In the genomic region with DNA sequence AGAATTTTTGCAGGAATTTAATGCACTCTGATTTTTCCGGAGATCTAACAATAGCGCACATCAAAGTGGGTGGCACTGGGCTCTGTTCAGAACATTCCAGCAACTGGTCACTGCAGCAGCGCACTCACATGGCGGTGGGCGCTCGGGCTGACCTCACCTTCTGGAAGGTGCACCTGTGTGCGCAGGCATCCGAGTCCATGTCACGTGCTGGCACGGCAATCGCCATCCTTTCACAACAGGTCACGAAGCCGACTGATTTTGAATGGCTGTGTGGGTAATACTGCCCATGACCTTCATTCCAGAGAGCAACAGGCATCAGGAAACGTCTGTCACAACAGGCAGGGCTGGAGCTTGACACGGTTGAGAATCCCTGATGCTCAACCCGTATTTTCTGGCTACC, we compare ENCODE assay signal across 24 cellular contexts.
"Had no signal": no experiment of that assay in that cellular context is flagged by ENCODE, and none has a peak within 500 bp of the region (broad histone marks: within the 10 kb centered on the region; RNA-seq: fewer than 3 reads in every experiment).

No MANE protein-coding gene starts in this region.

- H3K36me3 ChIP-seq: colonic mucosa, esophagus squamous epithelium, neural progenitor cell, pancreas, tibial nerve, upper lobe of right lung had no signal

- ATAC-seq: left colon; left ventricle myocardium superior; natural killer cell treated with Interleukin-12 subunit alpha and Interleukin-12 subunit beta and Interleukin-15 and Interleukin-18, amount 100 ng/mL, for 72 hours; pancreas; right cardiac atrium; stimulated activated effector memory CD8-positive, alpha-beta T cell treated with anti-CD3 and anti-CD28 coated beads, Interleukin-12 subunit alpha, Interleukin-12 subunit beta, amount 100 ng/mL, for 72 hours had no signal

- H3K36me3 Mint-ChIP-seq: natural killer cell treated with Interleukin-12 subunit alpha and Interleukin-12 subunit beta and Interleukin-15 and Interleukin-18, amount 100 ng/mL, for 72 hours; neural progenitor cell; stimulated activated effector memory CD8-positive, alpha-beta T cell treated with anti-CD3 and anti-CD28 coated beads, Interleukin-12 subunit alpha, Interleukin-12 subunit beta, amount 100 ng/mL, for 72 hours had no signal

- H3K9ac ChIP-seq: neural progenitor cell had no signal

- H3K4me2 ChIP-seq: hepatocyte, neural progenitor cell had no signal

- H3K4me3 Mint-ChIP-seq: natural killer cell treated with Interleukin-12 subunit alpha and Interleukin-12 subunit beta and Interleukin-15 and Interleukin-18, amount 100 ng/mL, for 72 hours; neural progenitor cell; stimulated activated effector memory CD8-positive, alpha-beta T cell treated with anti-CD3 and anti-CD28 coated beads, Interleukin-12 subunit alpha, Interleukin-12 subunit beta, amount 100 ng/mL, for 72 hours; stimulated activated naive CD8-positive, alpha-beta T cell treated with anti-CD3 and anti-CD28 coated beads, Interleukin-15, Interleukin-2, amounts not matched to agents 100 ng/mL and 50 ng/mL, for 24 hours had no signal

- H3K4me1 Mint-ChIP-seq: neural progenitor cell; stimulated activated effector memory CD8-positive, alpha-beta T cell treated with anti-CD3 and anti-CD28 coated beads, Interleukin-12 subunit alpha, Interleukin-12 subunit beta, amount 100 ng/mL, for 72 hours had no signal

- H3K4me3 ChIP-seq: colonic mucosa, esophagus squamous epithelium, hepatocyte, lung, neural progenitor cell, pancreas, testis, tibial nerve, upper lobe of right lung had no signal

- H3K9me3 ChIP-seq: colonic mucosa, esophagus squamous epithelium, pancreas, testis, tibial nerve, upper lobe of right lung had no signal

- DNase-seq: colonic mucosa; dermis blood vessel endothelial cell; esophagus squamous epithelium; foreskin fibroblast; kidney; left colon; left ventricle myocardium superior; mesenchymal stem cell; midbrain; nucleus accumbens; pancreas; stimulated activated CD4-positive, alpha-beta T cell treated with anti-CD3 and anti-CD28 coated beads, Interleukin-2, amount 100 ng/mL, for 48 hours; stimulated activated CD8-positive, alpha-beta memory T cell treated with anti-CD3 and anti-CD28 coated beads, Interleukin-4, amount 100 ng/mL, for 48 hours; testis; upper lobe of right lung had no signal

- H3K27me3 ChIP-seq: colonic mucosa, testis had no signal

- H3K9me3 Mint-ChIP-seq: natural killer cell treated with Interleukin-12 subunit alpha and Interleukin-12 subunit beta and Interleukin-15 and Interleukin-18, amount 100 ng/mL, for 72 hours; neural progenitor cell; stimulated activated effector memory CD8-positive, alpha-beta T cell treated with anti-CD3 and anti-CD28 coated beads, Interleukin-12 subunit alpha, Interleukin-12 subunit beta, amount 100 ng/mL, for 72 hours; stimulated activated naive CD8-positive, alpha-beta T cell treated with anti-CD3 and anti-CD28 coated beads, Interleukin-15, Interleukin-2, amounts not matched to agents 100 ng/mL and 50 ng/mL, for 24 hours had no signal

- H3K4me1 ChIP-seq: colonic mucosa, esophagus squamous epithelium, neural progenitor cell, pancreas, testis, tibial nerve, upper lobe of right lung had no signal

- H3K27ac Mint-ChIP-seq: natural killer cell treated with Interleukin-12 subunit alpha and Interleukin-12 subunit beta and Interleukin-15 and Interleukin-18, amount 100 ng/mL, for 72 hours; neural progenitor cell; progenitor cell of endocrine pancreas; stimulated activated effector memory CD8-positive, alpha-beta T cell treated with anti-CD3 and anti-CD28 coated beads, Interleukin-12 subunit alpha, Interleukin-12 subunit beta, amount 100 ng/mL, for 72 hours; stimulated activated naive CD8-positive, alpha-beta T cell treated with anti-CD3 and anti-CD28 coated beads, Interleukin-15, Interleukin-2, amounts not matched to agents 100 ng/mL and 50 ng/mL, for 24 hours had no signal

- H3K27ac ChIP-seq: colonic mucosa, esophagus squamous epithelium, hepatocyte, neural progenitor cell, pancreas, testis, tibial nerve, upper lobe of right lung had no signal
